In the genomic region with DNA sequence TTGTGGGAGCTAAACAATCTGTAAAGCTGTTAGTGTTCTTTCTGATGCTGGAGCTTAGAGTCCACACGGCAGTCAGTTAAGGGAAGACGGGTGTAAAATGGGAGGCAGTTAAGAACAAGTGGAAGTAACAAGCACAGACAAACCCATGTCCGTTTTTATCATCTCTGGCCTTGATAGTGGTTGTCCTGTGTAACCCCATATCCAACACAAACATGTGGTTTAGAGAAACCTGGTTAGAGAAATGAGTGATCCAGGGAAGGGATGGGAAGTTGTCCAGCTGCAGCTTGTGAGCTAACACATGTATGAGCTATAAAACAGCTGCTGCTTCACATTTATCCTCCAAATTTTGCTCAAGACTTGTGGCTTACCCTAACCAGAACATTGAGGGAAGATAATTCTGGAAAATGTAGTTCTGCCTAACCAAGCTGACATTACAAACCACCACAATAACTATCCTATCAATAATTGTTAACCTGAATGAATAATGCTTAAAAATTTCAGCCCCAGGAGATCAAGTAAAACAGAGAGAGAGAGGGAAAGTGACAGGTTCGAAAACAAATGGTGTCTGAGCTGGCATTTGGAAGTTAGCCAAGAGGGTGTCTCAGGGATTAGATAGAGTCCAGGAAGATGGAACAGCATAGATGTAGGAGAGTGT, we compare ENCODE assay signal across 1 cellular context.
TF ChIP-seq lines count a peak whose summit lies in the region.

No MANE protein-coding gene starts in this region.

TF ChIP-seq in K562, 482 proteins besides CTCF, POLR2A, EP300 and RAD21 (continued from another document):
- TF ChIP-seq, protein P1, sequence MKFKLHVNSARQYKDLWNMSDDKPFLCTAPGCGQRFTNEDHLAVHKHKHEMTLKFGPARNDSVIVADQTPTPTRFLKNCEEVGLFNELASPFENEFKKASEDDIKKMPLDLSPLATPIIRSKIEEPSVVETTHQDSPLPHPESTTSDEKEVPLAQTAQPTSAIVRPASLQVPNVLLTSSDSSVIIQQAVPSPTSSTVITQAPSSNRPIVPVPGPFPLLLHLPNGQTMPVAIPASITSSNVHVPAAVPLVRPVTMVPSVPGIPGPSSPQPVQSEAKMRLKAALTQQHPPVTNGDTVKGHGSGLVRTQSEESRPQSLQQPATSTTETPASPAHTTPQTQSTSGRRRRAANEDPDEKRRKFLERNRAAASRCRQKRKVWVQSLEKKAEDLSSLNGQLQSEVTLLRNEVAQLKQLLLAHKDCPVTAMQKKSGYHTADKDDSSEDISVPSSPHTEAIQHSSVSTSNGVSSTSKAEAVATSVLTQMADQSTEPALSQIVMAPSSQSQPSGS (CRISPR knock-in tag; IDR thresholded peaks at IDR 0.05): no peak
